In the genomic region with DNA sequence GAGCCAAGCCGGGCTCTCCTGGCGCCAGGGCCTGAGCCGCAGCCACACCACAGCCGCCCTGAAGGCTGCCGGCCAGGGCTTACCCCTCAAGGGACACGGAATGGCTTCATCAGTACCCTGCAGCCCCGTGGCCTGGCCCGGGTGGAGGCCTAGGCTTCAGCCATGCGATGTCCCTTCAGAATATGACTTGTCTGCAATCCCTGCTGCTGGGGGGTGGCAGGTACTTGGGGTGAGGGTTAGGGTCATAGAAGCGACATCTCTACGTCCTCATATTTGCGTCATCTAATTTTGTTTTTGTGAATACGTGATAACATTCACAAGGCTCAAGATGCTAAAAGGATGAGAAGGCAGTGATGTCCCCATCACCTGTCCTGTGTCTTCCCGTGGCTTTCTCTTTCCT, we compare ENCODE assay signal across 1 cellular context.
TF ChIP-seq lines count a peak whose summit lies in the region.

No MANE protein-coding gene starts in this region.

TF ChIP-seq in HepG2, 621 proteins besides CTCF, POLR2A, EP300 and RAD21:
- TF ChIP-seq ZKSCAN5 (CRISPR knock-in tag; IDR thresholded peaks at IDR 0.05) (no peak), MLXIP (CRISPR knock-in tag; IDR thresholded peaks at IDR 0.05; ENCODE audit: borderline replicate concordance) (no peak), ZNF607 (CRISPR knock-in tag; IDR thresholded peaks at IDR 0.05; ENCODE audit: borderline replicate concordance) (no peak), ZNF18 (CRISPR knock-in tag; IDR thresholded peaks at IDR 0.05; ENCODE audit: insufficient replicate concordance) (no peak), STAT5B (CRISPR knock-in tag; IDR thresholded peaks at IDR 0.05) (no peak), POLR2G (IDR thresholded peaks at IDR 0.05; ENCODE audit: low read depth, low read length) (0 out of 2 replicates have a peak, but pooled peaks have one; percentile 54), ZNF605 (CRISPR knock-in tag; IDR thresholded peaks at IDR 0.05) (no peak), KAT2B (IDR thresholded peaks at IDR 0.05; ENCODE audit: borderline replicate concordance, low read depth, low read length) (no peak), FOXP4 (CRISPR knock-in tag; IDR thresholded peaks at IDR 0.05) (no peak), GTF3A (CRISPR knock-in tag; conservative IDR thresholded peaks at IDR 0.05) (no peak), RARA (CRISPR knock-in tag; IDR thresholded peaks at IDR 0.05) (no peak), BHLHE40 (IDR thresholded peaks at IDR 0.05; ENCODE audit: low read length) (no peak), AGO1 (IDR thresholded peaks at IDR 0.05; ENCODE audit: low read depth, low read length, poor library complexity, severe bottlenecking) (peak; percentile 35), HNRNPUL1 (IDR thresholded peaks at IDR 0.05; ENCODE audit: low read depth, low read length) (no peak), AKAP8 (CRISPR knock-in tag; IDR thresholded peaks at IDR 0.05) (peak; percentile 82; the same call in 1 of the 2 replicates)
- TF ChIP-seq, protein P1, sequence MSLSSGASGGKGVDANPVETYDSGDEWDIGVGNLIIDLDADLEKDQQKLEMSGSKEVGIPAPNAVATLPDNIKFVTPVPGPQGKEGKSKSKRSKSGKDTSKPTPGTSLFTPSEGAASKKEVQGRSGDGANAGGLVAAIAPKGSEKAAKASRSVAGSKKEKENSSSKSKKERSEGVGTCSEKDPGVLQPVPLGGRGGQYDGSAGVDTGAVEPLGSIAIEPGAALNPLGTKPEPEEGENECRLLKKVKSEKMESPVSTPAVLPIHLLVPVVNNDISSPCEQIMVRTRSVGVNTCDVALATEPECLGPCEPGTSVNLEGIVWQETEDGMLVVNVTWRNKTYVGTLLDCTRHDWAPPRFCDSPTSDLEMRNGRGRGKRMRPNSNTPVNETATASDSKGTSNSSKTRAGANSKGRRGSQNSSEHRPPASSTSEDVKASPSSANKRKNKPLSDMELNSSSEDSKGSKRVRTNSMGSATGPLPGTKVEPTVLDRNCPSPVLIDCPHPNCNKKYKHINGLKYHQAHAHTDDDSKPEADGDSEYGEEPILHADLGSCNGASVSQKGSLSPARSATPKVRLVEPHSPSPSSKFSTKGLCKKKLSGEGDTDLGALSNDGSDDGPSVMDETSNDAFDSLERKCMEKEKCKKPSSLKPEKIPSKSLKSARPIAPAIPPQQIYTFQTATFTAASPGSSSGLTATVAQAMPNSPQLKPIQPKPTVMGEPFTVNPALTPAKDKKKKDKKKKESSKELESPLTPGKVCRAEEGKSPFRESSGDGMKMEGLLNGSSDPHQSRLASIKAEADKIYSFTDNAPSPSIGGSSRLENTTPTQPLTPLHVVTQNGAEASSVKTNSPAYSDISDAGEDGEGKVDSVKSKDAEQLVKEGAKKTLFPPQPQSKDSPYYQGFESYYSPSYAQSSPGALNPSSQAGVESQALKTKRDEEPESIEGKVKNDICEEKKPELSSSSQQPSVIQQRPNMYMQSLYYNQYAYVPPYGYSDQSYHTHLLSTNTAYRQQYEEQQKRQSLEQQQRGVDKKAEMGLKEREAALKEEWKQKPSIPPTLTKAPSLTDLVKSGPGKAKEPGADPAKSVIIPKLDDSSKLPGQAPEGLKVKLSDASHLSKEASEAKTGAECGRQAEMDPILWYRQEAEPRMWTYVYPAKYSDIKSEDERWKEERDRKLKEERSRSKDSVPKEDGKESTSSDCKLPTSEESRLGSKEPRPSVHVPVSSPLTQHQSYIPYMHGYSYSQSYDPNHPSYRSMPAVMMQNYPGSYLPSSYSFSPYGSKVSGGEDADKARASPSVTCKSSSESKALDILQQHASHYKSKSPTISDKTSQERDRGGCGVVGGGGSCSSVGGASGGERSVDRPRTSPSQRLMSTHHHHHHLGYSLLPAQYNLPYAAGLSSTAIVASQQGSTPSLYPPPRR (CRISPR knock-in tag; IDR thresholded peaks at IDR 0.05; ENCODE audit: borderline replicate concordance): no peak
- TF ChIP-seq, protein P2, sequence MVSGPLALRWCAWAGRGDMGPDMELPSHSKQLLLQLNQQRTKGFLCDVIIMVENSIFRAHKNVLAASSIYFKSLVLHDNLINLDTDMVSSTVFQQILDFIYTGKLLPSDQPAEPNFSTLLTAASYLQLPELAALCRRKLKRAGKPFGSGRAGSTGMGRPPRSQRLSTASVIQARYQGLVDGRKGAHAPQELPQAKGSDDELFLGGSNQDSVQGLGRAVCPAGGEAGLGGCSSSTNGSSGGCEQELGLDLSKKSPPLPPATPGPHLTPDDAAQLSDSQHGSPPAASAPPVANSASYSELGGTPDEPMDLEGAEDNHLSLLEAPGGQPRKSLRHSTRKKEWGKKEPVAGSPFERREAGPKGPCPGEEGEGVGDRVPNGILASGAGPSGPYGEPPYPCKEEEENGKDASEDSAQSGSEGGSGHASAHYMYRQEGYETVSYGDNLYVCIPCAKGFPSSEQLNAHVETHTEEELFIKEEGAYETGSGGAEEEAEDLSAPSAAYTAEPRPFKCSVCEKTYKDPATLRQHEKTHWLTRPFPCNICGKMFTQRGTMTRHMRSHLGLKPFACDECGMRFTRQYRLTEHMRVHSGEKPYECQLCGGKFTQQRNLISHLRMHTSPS (CRISPR knock-in tag; IDR thresholded peaks at IDR 0.05; ENCODE audit: low read depth): no peak
TF ChIP-seq in HepG2: peak in this region for 3.
